Comparison of ENCODE assay signal across 33 cellular contexts in genomic region chr7:148466120-148466519, GRCh38.
"Had no signal": no experiment of that assay in that cellular context is flagged by ENCODE, and none has a peak within 500 bp of the region (broad histone marks: within the 10 kb centered on the region; RNA-seq: fewer than 3 reads in every experiment).

No MANE protein-coding gene starts in this region.

- H3K4me1 ChIP-seq: ascending aorta had no signal

- H3K27me3 Mint-ChIP-seq: activated B cell treated with CpG ODN at 0.5 μM for 24 hours; activated CD4-positive, alpha-beta T cell treated with anti-CD3 and anti-CD28 coated beads, Interleukin-2, amount 10 ng/mL, durations not matched to agents 24 days and 14 days; activated naive CD4-positive, alpha-beta T cell treated with anti-CD3 and anti-CD28 coated beads, Interleukin-2, amount 50 U/mL, for 24 hours; activated naive CD8-positive, alpha-beta T cell; activated naive CD8-positive, alpha-beta T cell treated with anti-CD3 and anti-CD28 coated beads, Interleukin-2, amount 50 U/mL, for 24 hours had no signal

- H3K4me3 ChIP-seq: ascending aorta, cardiac muscle cell had no signal

- H3K9me3 ChIP-seq: ascending aorta had no signal

- H3K4me3 Mint-ChIP-seq: activated B cell treated with CpG ODN at 0.5 μM for 24 hours; activated CD4-positive, alpha-beta memory T cell treated with anti-CD3 and anti-CD28 coated beads for 36 hours; activated CD4-positive, alpha-beta T cell treated with anti-CD3 and anti-CD28 coated beads, Interleukin-2, amount 10 ng/mL, durations not matched to agents 24 days and 14 days; activated CD8-positive, alpha-beta T cell treated with anti-CD3 and anti-CD28 coated beads for 36 hours; activated naive CD4-positive, alpha-beta T cell treated with anti-CD3 and anti-CD28 coated beads, Interleukin-2, amount 10 ng/mL, durations not matched to agents 7 days and 5 days; activated naive CD4-positive, alpha-beta T cell treated with anti-CD3 and anti-CD28 coated beads, Interleukin-2, amount 50 U/mL, for 24 hours; activated naive CD8-positive, alpha-beta T cell; activated naive CD8-positive, alpha-beta T cell treated with anti-CD3 and anti-CD28 coated beads, Interleukin-2, amount 10 ng/mL, durations not matched to agents 7 days and 5 days; activated naive CD8-positive, alpha-beta T cell treated with anti-CD3 and anti-CD28 coated beads, Interleukin-2, amount 50 U/mL, for 24 hours; brain; T-helper 1 cell treated with Interleukin-12 subunit alpha and Interleukin-12 subunit beta and Interleukin-4 antibody, amounts not matched to agents 30 μg/mL and 1 μg/mL, for 36 hours; T-helper 2 cell treated with Interferon-gamma antibody and Interleukin-4, amounts not matched to agents 5 μg/mL and 100 μg/mL, for 36 hours had no signal

- H3K27me3 ChIP-seq: ascending aorta, cardiac muscle cell had no signal

- H3K4me1 Mint-ChIP-seq: activated B cell treated with CpG ODN at 0.5 μM for 24 hours; activated CD4-positive, alpha-beta T cell treated with anti-CD3 and anti-CD28 coated beads, Interleukin-2, amount 10 ng/mL, durations not matched to agents 24 days and 14 days; activated naive CD4-positive, alpha-beta T cell treated with anti-CD3 and anti-CD28 coated beads, Interleukin-2, amount 10 ng/mL, durations not matched to agents 7 days and 5 days; activated naive CD4-positive, alpha-beta T cell treated with anti-CD3 and anti-CD28 coated beads, Interleukin-2, amount 50 U/mL, for 24 hours; activated naive CD8-positive, alpha-beta T cell treated with anti-CD3 and anti-CD28 coated beads, Interleukin-2, amount 10 ng/mL, durations not matched to agents 7 days and 5 days; activated naive CD8-positive, alpha-beta T cell treated with anti-CD3 and anti-CD28 coated beads, Interleukin-2, amount 50 U/mL, for 24 hours; brain had no signal

- H3K36me3 Mint-ChIP-seq: activated CD4-positive, alpha-beta memory T cell treated with anti-CD3 and anti-CD28 coated beads for 36 hours; activated naive CD4-positive, alpha-beta T cell treated with anti-CD3 and anti-CD28 coated beads, Interleukin-2, amount 10 ng/mL, durations not matched to agents 7 days and 5 days; activated naive CD4-positive, alpha-beta T cell treated with anti-CD3 and anti-CD28 coated beads, Interleukin-2, amount 50 U/mL, for 24 hours; activated naive CD8-positive, alpha-beta T cell; activated naive CD8-positive, alpha-beta T cell treated with anti-CD3 and anti-CD28 coated beads, Interleukin-2, amount 10 ng/mL, durations not matched to agents 7 days and 5 days had no signal

- H3K27ac Mint-ChIP-seq: activated B cell treated with CpG ODN at 0.5 μM for 24 hours; activated CD4-positive, alpha-beta memory T cell treated with anti-CD3 and anti-CD28 coated beads for 36 hours; activated CD4-positive, alpha-beta T cell treated with anti-CD3 and anti-CD28 coated beads, Interleukin-2, amount 10 ng/mL, durations not matched to agents 24 days and 14 days; activated CD8-positive, alpha-beta T cell treated with anti-CD3 and anti-CD28 coated beads for 36 hours; activated naive CD4-positive, alpha-beta T cell treated with anti-CD3 and anti-CD28 coated beads, Interleukin-2, amount 10 ng/mL, durations not matched to agents 7 days and 5 days; activated naive CD4-positive, alpha-beta T cell treated with anti-CD3 and anti-CD28 coated beads, Interleukin-2, amount 50 U/mL, for 24 hours; activated naive CD8-positive, alpha-beta T cell; activated naive CD8-positive, alpha-beta T cell treated with anti-CD3 and anti-CD28 coated beads, Interleukin-2, amount 10 ng/mL, durations not matched to agents 7 days and 5 days; activated naive CD8-positive, alpha-beta T cell treated with anti-CD3 and anti-CD28 coated beads, Interleukin-2, amount 50 U/mL, for 24 hours; activated T-helper 2 cell treated with anti-CD3 and anti-CD28 coated beads, Interferon-gamma antibody, Interleukin-2, Interleukin-4, amounts not matched to agents 10 μg/mL and 5 μg/mL and 100 μg/mL, durations not matched to agents 14 hours and 24 hours and 36 hours; T-helper 1 cell treated with Interleukin-12 subunit alpha and Interleukin-12 subunit beta and Interleukin-4 antibody, amounts not matched to agents 30 μg/mL and 1 μg/mL, for 36 hours; T-helper 2 cell treated with Interferon-gamma antibody and Interleukin-4, amounts not matched to agents 5 μg/mL and 100 μg/mL, for 36 hours had no signal

- H3K27ac ChIP-seq: ascending aorta, cardiac muscle cell, VCaP had no signal

- DNase-seq: activated B cell treated with CpG ODN at 0.5 μM for 24 hours; activated CD4-positive, alpha-beta memory T cell treated with anti-CD3 and anti-CD28 coated beads for 36 hours; activated CD4-positive, alpha-beta T cell treated with anti-CD3 and anti-CD28 coated beads for 4 hours; activated CD4-positive, alpha-beta T cell treated with anti-CD3 and anti-CD28 coated beads, Interleukin-2, amount 10 ng/mL, durations not matched to agents 24 days and 14 days; activated CD4-positive, alpha-beta T cell treated with anti-CD3 and anti-CD28 coated beads, Interleukin-2, amount 50 U/mL, for 1 hour; activated CD4-positive, alpha-beta T cell treated with anti-CD3 and anti-CD28 coated beads, Interleukin-2, amount 50 U/mL, for 4 hours; activated CD4-positive, CD25-positive, alpha-beta regulatory T cell treated with anti-CD3 and anti-CD28 coated beads, Interleukin-2, amount 50 U/mL, for 72 hours; activated CD8-positive, alpha-beta memory T cell treated with anti-CD3 and anti-CD28 coated beads, Interleukin-2, amount 50 U/mL, for 4 hours; activated CD8-positive, alpha-beta T cell treated with anti-CD3 and anti-CD28 coated beads for 36 hours; activated effector memory CD4-positive, alpha-beta T cell treated with Interleukin-2 at 50 U/mL for 16 hours; activated gamma-delta T cell; activated naive CD4-positive, alpha-beta T cell treated with anti-CD3 and anti-CD28 coated beads, Interleukin-2, amount 10 ng/mL, durations not matched to agents 7 days and 5 days; activated naive CD4-positive, alpha-beta T cell treated with Interleukin-2 at 50 U/mL for 16 hours; activated naive CD8-positive, alpha-beta T cell treated with anti-CD3 and anti-CD28 coated beads, Interleukin-2, amount 10 ng/mL, durations not matched to agents 7 days and 5 days; activated naive CD8-positive, alpha-beta T cell treated with anti-CD3 and anti-CD28 coated beads, Interleukin-2, amount 50 U/mL, for 24 hours; activated T-cell treated with anti-CD3 and anti-CD28 coated beads for 4 hours; activated T-cell treated with anti-CD3 and anti-CD28 coated beads, Interleukin-2, amount 50 U/mL, for 1 hour; activated T-cell treated with anti-CD3 and anti-CD28 coated beads, Interleukin-2, amount 50 U/mL, for 48 hours; amygdala; anterior cingulate cortex; central memory CD4-positive, alpha-beta T cell; T-helper 1 cell; T-helper 2 cell; T-helper 9 cell had no signal

- H3K36me3 ChIP-seq: ascending aorta, cardiac muscle cell had no signal

- H3K9me3 Mint-ChIP-seq: activated B cell treated with CpG ODN at 0.5 μM for 24 hours; activated CD4-positive, alpha-beta memory T cell treated with anti-CD3 and anti-CD28 coated beads for 36 hours; activated CD8-positive, alpha-beta T cell treated with anti-CD3 and anti-CD28 coated beads for 36 hours; activated naive CD4-positive, alpha-beta T cell treated with anti-CD3 and anti-CD28 coated beads, Interleukin-2, amount 50 U/mL, for 24 hours had no signal

- ATAC-seq: activated CD8-positive, alpha-beta T cell treated with anti-CD3 and anti-CD28 coated beads for 36 hours; activated naive CD8-positive, alpha-beta T cell treated with anti-CD3 and anti-CD28 coated beads, Interleukin-2, amount 50 U/mL, for 24 hours had no signal
